Comparison of ENCODE assay signal across 8 cellular contexts in the genomic region with DNA sequence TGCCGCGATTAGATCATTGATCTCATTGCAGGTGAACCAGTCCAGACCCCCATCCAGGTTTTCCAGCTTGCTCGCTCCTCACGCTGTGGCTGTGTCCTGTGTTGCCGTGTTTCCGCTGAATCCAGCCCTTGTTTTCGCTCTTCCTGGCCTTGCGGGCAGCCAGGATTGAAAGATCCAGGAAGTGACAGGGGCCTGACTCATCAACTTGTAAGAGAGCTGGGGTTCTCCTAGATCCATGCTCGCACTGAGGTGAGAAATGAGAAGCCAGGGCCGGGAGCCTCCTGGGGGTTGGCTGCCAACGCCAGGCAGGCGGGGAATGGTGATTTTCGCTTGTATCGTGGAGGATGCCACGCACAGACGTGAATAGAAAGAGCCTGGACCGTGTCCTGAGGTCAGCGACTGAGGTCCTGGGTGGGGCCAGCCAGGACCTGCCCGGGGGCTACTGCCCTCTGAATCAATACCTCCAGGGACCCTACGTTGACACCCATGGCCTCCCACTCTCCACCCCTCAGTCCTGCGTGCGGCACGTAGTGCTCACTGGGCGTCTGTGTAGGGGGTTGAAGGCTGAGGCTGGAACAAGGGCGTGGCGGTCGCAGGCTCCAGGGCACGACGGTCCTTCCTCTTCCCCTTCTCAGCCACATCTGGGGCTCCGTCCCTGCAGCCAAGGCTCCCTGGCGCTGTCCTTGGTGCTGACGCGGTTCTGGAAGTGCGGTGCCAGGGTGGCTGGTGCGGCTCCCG.
A peak's percentile ranks its signal among the peaks of the same experiment; 100 is the strongest.
DNase-seq lines count a peak whose midpoint lies in the region; ATAC-seq and TF ChIP-seq lines count a peak whose summit lies in the region.

No MANE protein-coding gene starts in this region.

- DNase-seq in activated effector memory CD4-positive, alpha-beta T cell treated with anti-CD3 and anti-CD28 coated beads, Interleukin-2, amount 50 U/mL, for 16 hours, result peak; percentile 73
- no peak for DNase-seq in activated effector memory CD4-positive, alpha-beta T cell treated with Interleukin-2 at 50 U/mL for 16 hours
- DNase-seq in NCI-H2171 (lab: John Stamatoyannopoulos, UW) (peak; percentile 93), dedifferentiated amniotic fluid mesenchymal stem cell (ENCODE audit: extremely low spot score) (peak; percentile 89), kidney glomerular epithelial cell (lab: John Stamatoyannopoulos, UW) (peak; percentile 99)
- DNase-seq in stimulated activated CD4-positive, alpha-beta T cell treated with anti-CD3 and anti-CD28 coated beads, Interleukin-12 subunit alpha, Interleukin-12 subunit beta, amount 100 ng/mL, for 4 hours, result peak; percentile 50

- ATAC-seq in GM21528 (IDR thresholded peaks at IDR 0.05; ENCODE audit: low FRiP score, unreplicated experiment), result no peak

- peak overlapping the region; percentile 95 for H3K27ac ChIP-seq in VCaP

- TF ChIP-seq CTCF in VCaP (conservative IDR thresholded peaks at IDR 0.05), result no peak
